Comparison of ENCODE assay signal across 9 cellular contexts in the genomic region with DNA sequence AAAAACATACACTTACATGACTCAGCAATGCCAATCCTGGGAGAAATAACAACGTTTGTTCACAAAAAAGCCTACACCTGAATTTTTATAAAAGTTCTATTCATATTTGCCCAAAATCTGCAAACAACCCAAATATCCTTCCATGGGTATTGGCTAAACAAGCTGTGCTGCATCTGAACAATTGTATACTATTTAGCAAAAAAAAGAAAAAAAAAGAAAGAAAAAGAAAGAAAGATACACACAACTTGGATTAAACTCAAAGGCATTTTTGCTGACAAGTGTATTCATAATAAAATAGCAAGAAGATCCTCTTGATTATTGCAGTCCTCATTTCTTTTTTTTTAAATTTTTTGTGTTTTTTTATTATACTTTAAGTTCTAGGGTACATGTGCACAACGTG. TPM values are rescaled to one million over a fixed set of nuclear protein-coding genes. Genes with fewer than 3 reads are reported as not detected.
"Had no signal": no experiment of that assay in that cellular context is flagged by ENCODE, and none has a peak within 500 bp of the region (broad histone marks: within the 10 kb centered on the region; RNA-seq: fewer than 3 reads in every experiment).

No MANE protein-coding gene starts in this region.

- H3K4me3 ChIP-seq: GM12878 had no signal

- ATAC-seq: GM12878 had no signal

- FAIRE-seq: G401.6, GM12878, GM12891, GM12892, GM18507, GM19239 had no signal

- DNase-seq: GDM1, GF-D8 had no signal

RNA-seq across cellular contexts. Expression of a gene that starts 24.5 kb away (rescaled TPM):
- total RNA-seq: G401, GM12878 had no signal

RNA-seq across cellular contexts. Expression of a gene that starts 34.9 kb away (rescaled TPM):
- total RNA-seq: G401 had no signal

RNA-seq across cellular contexts. Expression of a gene that starts 36.4 kb away (rescaled TPM):
- total RNA-seq: G401, GM12878 had no signal

RNA-seq across cellular contexts. Expression of a gene that starts 40.3 kb away (rescaled TPM):
- total RNA-seq: G401, GM12878 had no signal
- polyA plus RNA-seq: GM12878 had no signal

RNA-seq across cellular contexts. Expression of a gene that starts 59.4 kb away (rescaled TPM):
- total RNA-seq: G401, GM12878 had no signal
